In genomic region chr7:131504157-131504899, GRCh38 we compare ENCODE assay signal across 25 cellular contexts. TPM values are rescaled to one million over a fixed set of nuclear protein-coding genes. Genes with fewer than 3 reads are reported as not detected.
A peak's percentile ranks its signal among the peaks of the same experiment; 100 is the strongest.
DNase-seq lines count a peak whose midpoint lies in the region; ATAC-seq and TF ChIP-seq lines count a peak whose summit lies in the region.
"Had no signal": no experiment of that assay in that cellular context is flagged by ENCODE, and none has a peak within 500 bp of the region (broad histone marks: within the 10 kb centered on the region; RNA-seq: fewer than 3 reads in every experiment).

No MANE protein-coding gene starts in this region.

- peaks cover 44% of the 10 kb centered on the region for H3K4me1 Mint-ChIP-seq in activated CD8-positive, alpha-beta T cell treated with anti-CD3 and anti-CD28 coated beads for 36 hours (ENCODE audit: low read depth)

- no peak overlapping the region for H3K27ac Mint-ChIP-seq in activated CD8-positive, alpha-beta T cell treated with anti-CD3 and anti-CD28 coated beads for 36 hours
- H3K27ac Mint-ChIP-seq: activated CD8-positive, alpha-beta memory T cell treated with anti-CD3 and anti-CD28 coated beads, Interleukin-2, amount 10 ng/mL, durations not matched to agents 7 days and 5 days; activated naive CD8-positive, alpha-beta T cell; memory B cell; stimulated activated naive CD8-positive, alpha-beta T cell treated with anti-CD3 and anti-CD28 coated beads, Interleukin-15, Interleukin-2, amounts not matched to agents 100 ng/mL and 50 ng/mL, for 24 hours had no signal

- DNase-seq in left ventricle myocardium inferior (no peak), heart right ventricle (no peak), NT2/D1 (ENCODE audit: low read depth, low spot score) (no peak), testis (no peak), cerebellar nuclear complex (lab: John Stamatoyannopoulos, UW) (no peak)
- DNase-seq in stimulated activated CD8-positive, alpha-beta memory T cell treated with anti-CD3 and anti-CD28 coated beads, Interleukin-4, amount 100 ng/mL, for 48 hours, result no peak
- DNase-seq in activated CD8-positive, alpha-beta T cell treated with anti-CD3 and anti-CD28 coated beads for 36 hours, result no peak
- DNase-seq: activated CD8-positive, alpha-beta memory T cell treated with anti-CD3 and anti-CD28 coated beads, Interleukin-2, amount 10 ng/mL, durations not matched to agents 7 days and 5 days; C1 segment of cervical spinal cord; EL; HCEC 1CT; head of caudate nucleus; left cardiac atrium; NCI-H1092 treated with DMSO at 0.1 percent for 48 hours; NCI-H2081; PC-9; SHP77 treated with DMSO at 0.1 percent for 48 hours; spleen; stimulated activated CD4-positive, alpha-beta T cell treated with anti-CD3 and anti-CD28 coated beads, Interleukin-4, amount 100 ng/mL, for 1 hour; T-cell; trophoblast cell had no signal

- H3K36me3 Mint-ChIP-seq in activated CD8-positive, alpha-beta T cell treated with anti-CD3 and anti-CD28 coated beads for 36 hours (ENCODE audit: low read depth), result no peaks in the 10 kb centered on the region
- H3K36me3 Mint-ChIP-seq: activated naive CD8-positive, alpha-beta T cell had no signal

- CTCF ChIA-PET in activated CD8-positive, alpha-beta T cell treated with anti-CD3 and anti-CD28 coated beads for 36 hours (lab: Charles Lee), result interaction anchor here (0.7 to 1.9 kb wide), 4 partner anchors 9 to 150 kb away, joined by 3 to 16 read pairs (median 4); no protein-coding TSS in a partner anchor

- H3K9ac ChIP-seq in NT2/D1 (ENCODE audit: insufficient read length, low read depth), result no peak overlapping the region

- H3K9me3 Mint-ChIP-seq in activated CD8-positive, alpha-beta T cell treated with anti-CD3 and anti-CD28 coated beads for 36 hours, result no peaks in the 10 kb centered on the region
- H3K9me3 Mint-ChIP-seq: memory B cell; stimulated activated naive CD8-positive, alpha-beta T cell treated with anti-CD3 and anti-CD28 coated beads, Interleukin-15, Interleukin-2, amounts not matched to agents 100 ng/mL and 50 ng/mL, for 24 hours; T-cell had no signal

- TF ChIP-seq POLR2A in testis (IDR thresholded peaks at IDR 0.05), result no peak

- POLR2A ChIA-PET in activated CD8-positive, alpha-beta T cell treated with anti-CD3 and anti-CD28 coated beads for 36 hours (lab: Charles Lee), result interaction anchor here (1.0 kb wide), 1 partner anchor 394 kb away, joined by 3 read pairs; no protein-coding TSS in a partner anchor

- peaks cover 4% of the 10 kb centered on the region for H3K27me3 Mint-ChIP-seq in activated CD8-positive, alpha-beta T cell treated with anti-CD3 and anti-CD28 coated beads for 36 hours
- H3K27me3 Mint-ChIP-seq: memory B cell had no signal

- no peaks in the 10 kb centered on the region for H3K27me3 ChIP-seq in left ventricle myocardium inferior (ENCODE audit: low read depth)
- H3K27me3 ChIP-seq in heart right ventricle, result no peaks in the 10 kb centered on the region
- H3K27me3 ChIP-seq in NT2/D1 (ENCODE audit: insufficient read depth, insufficient read length), result no peaks in the 10 kb centered on the region
- H3K27me3 ChIP-seq in layer of hippocampus (ENCODE audit: control insufficient read depth, insufficient read depth, low read length), result no peaks in the 10 kb centered on the region
- H3K27me3 ChIP-seq in testis, result no peaks in the 10 kb centered on the region
- H3K27me3 ChIP-seq: spleen had no signal

- no peak for TF ChIP-seq CTCF in left ventricle myocardium inferior (IDR thresholded peaks at IDR 0.05; ENCODE audit: borderline replicate concordance)
- TF ChIP-seq CTCF in heart right ventricle (IDR thresholded peaks at IDR 0.05), result no peak
- TF ChIP-seq CTCF in testis (IDR thresholded peaks at IDR 0.05), result no peak
- no peak for TF ChIP-seq CTCF in activated CD8-positive, alpha-beta T cell treated with anti-CD3 and anti-CD28 coated beads for 36 hours (IDR thresholded peaks at IDR 0.05)

- 89 to 92% methylated on average over 14 of the region's 14 CpGs for WGBS in heart right ventricle, 2 donors
- WGBS in testis, 2 donors, result 85 to 89% methylated on average over 13 to 14 of the region's 14 CpGs

- H3K9me3 ChIP-seq in left ventricle myocardium inferior (replicated peaks) (no peaks in the 10 kb centered on the region), heart right ventricle (no peaks in the 10 kb centered on the region), NT2/D1 (ENCODE audit: insufficient read depth, low read length) (no peaks in the 10 kb centered on the region), testis (no peaks in the 10 kb centered on the region)
- H3K9me3 ChIP-seq: spleen had no signal

- ATAC-seq in heart right ventricle, result no peak
- no peak for ATAC-seq in activated CD8-positive, alpha-beta T cell treated with anti-CD3 and anti-CD28 coated beads for 36 hours
- ATAC-seq: activated CD8-positive, alpha-beta memory T cell treated with anti-CD3 and anti-CD28 coated beads, Interleukin-2, amount 10 ng/mL, durations not matched to agents 7 days and 5 days; T-cell had no signal

- H3K4me3 ChIP-seq in left ventricle myocardium inferior (no peak overlapping the region), heart right ventricle (no peak overlapping the region), NT2/D1 (ENCODE audit: insufficient read length, low read depth) (peak overlapping the region; percentile 8), testis (no peak overlapping the region)
- H3K4me3 ChIP-seq: PC-9, spleen had no signal

- H3K4me3 Mint-ChIP-seq in activated CD8-positive, alpha-beta T cell treated with anti-CD3 and anti-CD28 coated beads for 36 hours, result no peak overlapping the region
- H3K4me3 Mint-ChIP-seq: activated CD8-positive, alpha-beta memory T cell treated with anti-CD3 and anti-CD28 coated beads, Interleukin-2, amount 10 ng/mL, durations not matched to agents 7 days and 5 days; activated naive CD8-positive, alpha-beta T cell; memory B cell; stimulated activated naive CD8-positive, alpha-beta T cell treated with anti-CD3 and anti-CD28 coated beads, Interleukin-15, Interleukin-2, amounts not matched to agents 100 ng/mL and 50 ng/mL, for 24 hours; T-cell had no signal

- H3K4me1 ChIP-seq in left ventricle myocardium inferior (peaks cover 56% of the 10 kb centered on the region), heart right ventricle (peaks cover 16 to 60% (median 44%) of the 10 kb centered on the region in 9 donors), NT2/D1 (ENCODE audit: insufficient read depth, insufficient read length) (peaks cover 8% of the 10 kb centered on the region), testis (peaks cover 28% of the 10 kb centered on the region)

- intact Hi-C loops in left ventricle myocardium inferior (cut with micrococcal nuclease) (no loop called here), heart right ventricle (cut with DNase I) (loop anchor here in 1 of 10 donors (10.0 kb wide), 1 partner anchor 390 kb away; no protein-coding TSS in a partner anchor), testis (cut with DNase I; ENCODE audit: low total_unique reads) (loop anchor here (10.0 kb wide), 1 partner anchor 400 kb away; no protein-coding TSS in a partner anchor)
- intact Hi-C loops in activated CD8-positive, alpha-beta T cell treated with anti-CD3 and anti-CD28 coated beads for 36 hours (cut with micrococcal nuclease), result no loop called here

- H3K36me3 ChIP-seq in left ventricle myocardium inferior (peaks cover 59% of the 10 kb centered on the region), heart right ventricle (peaks cover 0 to 99% (median 17%) of the 10 kb centered on the region in 9 donors), NT2/D1 (ENCODE audit: insufficient read depth, insufficient read length, low read length) (peaks cover 95% of the 10 kb centered on the region), testis (ENCODE audit: low read depth, missing control alignments) (no peaks in the 10 kb centered on the region)

- H3K27ac ChIP-seq in left ventricle myocardium inferior (replicated peaks), result peak overlapping the region; percentile 85
- peak overlapping the region in 4 of 10 donors; percentile 47 to 91 (median 75) for H3K27ac ChIP-seq in heart right ventricle
- H3K27ac ChIP-seq in layer of hippocampus (ENCODE audit: low read depth, low read length), result peak overlapping the region; percentile 33
- H3K27ac ChIP-seq in testis, result peak overlapping the region; percentile 53 to 77
- H3K27ac ChIP-seq: PC-9 had no signal

RNA-seq across cellular contexts. Expression of gene PODXL, which starts 52.1 kb away (rescaled TPM):
- total RNA-seq in left ventricle myocardium inferior (67.4 TPM), heart right ventricle (100 to 1,000 TPM in 1 of 10 donors, 10 to 100 TPM in 9; 43.7 to 162 (median 71.0) TPM), testis (10 to 100 TPM; 15.4 to 19.4 TPM)
- polyA plus RNA-seq in heart right ventricle (10 to 100 TPM; 34.4 to 41.3 TPM), testis (ENCODE audit: insufficient read depth, low read depth, low replicate concordance) (27.3 TPM)
- total RNA-seq in activated CD8-positive, alpha-beta T cell treated with anti-CD3 and anti-CD28 coated beads for 36 hours, result under 1 TPM; 0.45 to 0.51 TPM

Comparison
In these comparisons a context has a peak if more than half of its experiments do, and no peak if none do; other contexts are left out.
1. RNA of gene PODXL, which starts 52.1 kb away (total RNA-seq): 43.7 to 162 TPM in heart right ventricle, 67.4 TPM in left ventricle myocardium inferior (single experiment) and 15.4 to 19.4 TPM in testis; 0.45 to 0.51 TPM in activated CD8-positive, alpha-beta T cell treated with anti-CD3 and anti-CD28 coated beads for 36 hours; every median in the first group is over 10 times any median in the second.